3 cellular contexts compared by ENCODE assay signal in genomic region chr4:112646632-112647537, GRCh38.
TF ChIP-seq lines count a peak whose summit lies in the region.

No MANE protein-coding gene starts in this region.

TF ChIP-seq in GM23338, 12 proteins besides CTCF, POLR2A, EP300 and RAD21:
- TF ChIP-seq POLR2AphosphoS5 (IDR thresholded peaks at IDR 0.05; ENCODE audit: low read depth) (peak; percentile 89; the same call in 1 of the 2 replicates), NANOG (IDR thresholded peaks at IDR 0.05; ENCODE audit: borderline replicate concordance) (no peak), STAT1 (IDR thresholded peaks at IDR 0.05; ENCODE audit: unreplicated experiment) (no peak), ETS1 (IDR thresholded peaks at IDR 0.05) (peak; percentile 28; the same call in 1 of the 2 replicates)

TF ChIP-seq in IMR-90, 13 proteins besides CTCF, POLR2A, EP300 and RAD21:
- no peak for TF ChIP-seq SMC3 (IDR thresholded peaks at IDR 0.05; ENCODE audit: low read depth, low read length)
- TF ChIP-seq USF2 (IDR thresholded peaks at IDR 0.05; ENCODE audit: low read depth, low read length) = no peak
- no peak for TF ChIP-seq MXI1 (IDR thresholded peaks at IDR 0.05; ENCODE audit: borderline replicate concordance, low read depth, low read length)
- no peak for TF ChIP-seq FOS (IDR thresholded peaks at IDR 0.05; ENCODE audit: low read depth, low read length)
- TF ChIP-seq RCOR1 (IDR thresholded peaks at IDR 0.05; ENCODE audit: insufficient replicate concordance, low read length) = no peak
- TF ChIP-seq RFX5 (IDR thresholded peaks at IDR 0.05; ENCODE audit: low read depth, low read length) = no peak
TF ChIP-seq in IMR-90: peak in this region for 0.

TF ChIP-seq in GM12891, 5 proteins besides CTCF, POLR2A, EP300 and RAD21:
- TF ChIP-seq SPI1 (IDR thresholded peaks at IDR 0.05; ENCODE audit: low read depth, low read length) (no peak), POLR2AphosphoS5 (IDR thresholded peaks at IDR 0.05; ENCODE audit: low read depth, low read length) (no peak), POU2F2 (IDR thresholded peaks at IDR 0.05; ENCODE audit: low read depth, low read length) (no peak), TAF1 (IDR thresholded peaks at IDR 0.05; ENCODE audit: low read depth, low read length) (no peak), PAX5 (IDR thresholded peaks at IDR 0.05; ENCODE audit: insufficient read depth, low read length, severe bottlenecking) (no peak)
